ENCODE assay signal across 18 cellular contexts in genomic region chr10:22619111-22619510, GRCh38.
A peak's percentile ranks its signal among the peaks of the same experiment; 100 is the strongest.
DNase-seq lines count a peak whose midpoint lies in the region; ATAC-seq, FAIRE-seq and TF ChIP-seq lines count a peak whose summit lies in the region.
"Had no signal": no experiment of that assay in that cellular context is flagged by ENCODE, and none has a peak within 500 bp of the region (broad histone marks: within the 10 kb centered on the region; RNA-seq: fewer than 3 reads in every experiment).

No MANE protein-coding gene starts in this region.

- TF ChIP-seq POLR2A in A549 (IDR thresholded peaks at IDR 0.05; ENCODE audit: low read length) = no peak

- no peaks in the 10 kb centered on the region for H3K9me3 Mint-ChIP-seq in activated naive CD8-positive, alpha-beta T cell treated with anti-CD3 and anti-CD28 coated beads, Interleukin-2, amount 50 U/mL, for 24 hours
- H3K9me3 Mint-ChIP-seq: neural crest cell; T-helper 1 cell treated with Interleukin-12 subunit alpha and Interleukin-12 subunit beta and Interleukin-4 antibody, amounts not matched to agents 30 μg/mL and 1 μg/mL, for 36 hours had no signal

- FAIRE-seq in A549 (lab: Jason Lieb, UNC) = no peak
- FAIRE-seq: GM18507, GM19239 had no signal

- POLR2A ChIA-PET in A549 (lab: Yijun Ruan, JAX) = interaction anchor here (1.1 kb wide), 1 partner anchor 64 kb away, joined by 3 read pairs; no protein-coding TSS in a partner anchor

- H2AFZ ChIP-seq in GM23248 = no peak overlapping the region

- TF ChIP-seq CTCF in A549 (IDR thresholded peaks at IDR 0.05) = no peak
- TF ChIP-seq CTCF in ascending aorta (IDR thresholded peaks at IDR 0.05) = no peak

- CTCF ChIA-PET in A549 (lab: Yijun Ruan, JAX) = interaction anchor here (0.6 to 2.0 kb wide), 3 partner anchors 9 to 34 kb away, joined by 4 to 6 read pairs (median 5); no protein-coding TSS in a partner anchor

- intact Hi-C loops in ascending aorta (cut with DNase I) = no loop called here

- peaks cover 56% of the 10 kb centered on the region for H3F3A ChIP-seq in GM23248 (ENCODE audit: insufficient read depth)

- TF ChIP-seq RAD21 in A549 (conservative IDR thresholded peaks at IDR 0.05 in 1 of 2, IDR thresholded peaks at IDR 0.05 in 1 of 2) = no peak

- peaks cover 94% of the 10 kb centered on the region for H3K4me1 Mint-ChIP-seq in activated naive CD8-positive, alpha-beta T cell treated with anti-CD3 and anti-CD28 coated beads, Interleukin-2, amount 50 U/mL, for 24 hours

- H3K4me2 ChIP-seq in A549 (peak overlapping the region; percentile 63; the same call in 2 of the 3 replicates), GM23248 (ENCODE audit: unreplicated experiment) (peak overlapping the region; percentile 53)

- H3K79me2 ChIP-seq in GM23248 (ENCODE audit: insufficient read depth) = peaks cover 68% of the 10 kb centered on the region

- peak overlapping the region; percentile 55 for H3K4me3 Mint-ChIP-seq in activated naive CD8-positive, alpha-beta T cell treated with anti-CD3 and anti-CD28 coated beads, Interleukin-2, amount 50 U/mL, for 24 hours
- H3K4me3 Mint-ChIP-seq: activated CD4-positive, alpha-beta T cell treated with anti-CD3 and anti-CD28 coated beads for 36 hours; neural crest cell; T-helper 1 cell treated with Interleukin-12 subunit alpha and Interleukin-12 subunit beta and Interleukin-4 antibody, amounts not matched to agents 30 μg/mL and 1 μg/mL, for 36 hours had no signal

- ATAC-seq in A549 (no peak), GM21723 (IDR thresholded peaks at IDR 0.05; ENCODE audit: unreplicated experiment) (no peak)
- no peak for ATAC-seq in activated naive CD8-positive, alpha-beta T cell treated with anti-CD3 and anti-CD28 coated beads, Interleukin-2, amount 50 U/mL, for 24 hours
- ATAC-seq: lower lobe of right lung had no signal

- H3K27ac ChIP-seq in A549 (peak overlapping the region in 1 of 2 experiments; percentile 52; a peak in 4 of 6 replicates), GM23248 (peak overlapping the region; percentile 93), ascending aorta (no peak overlapping the region)
- H3K27ac ChIP-seq: lower lobe of right lung had no signal

- in situ Hi-C loops in GM23248 (cut with MboI) = no loop called here

- WGBS in A549 (ENCODE audit: missing lambda C conversion rate) = 79% methylated on average over 2 of the region's 2 CpGs
- 58 to 67% methylated on average over 2 of the region's 2 CpGs for WGBS in GM23248 (ENCODE audit: low coverage in 1 of 2, low lambda C conversion rate in 2 of 2, missing lambda C conversion rate in 2 of 2), 2 experiments

- H4K20me1 ChIP-seq in GM23248 (ENCODE audit: insufficient read depth) = no peaks in the 10 kb centered on the region

- H3K27me3 ChIP-seq in GM23248 (replicated peaks; ENCODE audit: insufficient read depth) (no peaks in the 10 kb centered on the region), ascending aorta (no peaks in the 10 kb centered on the region)

- DNase-seq in A549 (ENCODE audit: low read depth in 1 of 2, low spot score in 1 of 2) (no peak), GM23248 (peak; percentile 46), glomerular visceral epithelial cell (ENCODE audit: extremely low spot score) (peak; percentile 39), ascending aorta (ENCODE audit: low spot score in 2 of 2) (no peak), SW480 (ENCODE audit: low spot score) (no peak)
- DNase-seq in activated naive CD8-positive, alpha-beta T cell treated with anti-CD3 and anti-CD28 coated beads, Interleukin-2, amount 50 U/mL, for 24 hours = no peak
- DNase-seq in activated CD8-positive, alpha-beta memory T cell treated with anti-CD3 and anti-CD28 coated beads, Interleukin-2, amount 50 U/mL, for 4 hours = no peak
- DNase-seq: activated CD4-positive, alpha-beta T cell treated with anti-CD3 and anti-CD28 coated beads for 36 hours; lower lobe of right lung; MM.1S; NCI-H2107; NCI-H69; stimulated activated CD4-positive, alpha-beta T cell treated with anti-CD3 and anti-CD28 coated beads, Interleukin-2, amount 100 ng/mL, for 24 hours had no signal

- no peak overlapping the region for H3K4me3 ChIP-seq in A549
- no peak overlapping the region for H3K4me3 ChIP-seq in GM23248
- no peak overlapping the region for H3K4me3 ChIP-seq in ascending aorta
- H3K4me3 ChIP-seq: lower lobe of right lung had no signal

- peaks cover 75% of the 10 kb centered on the region for H3K4me1 ChIP-seq in A549
- peaks cover 61% of the 10 kb centered on the region for H3K4me1 ChIP-seq in GM23248 (ENCODE audit: insufficient read depth)
- H3K4me1 ChIP-seq in ascending aorta = peaks cover 5 to 43% of the 10 kb centered on the region in 2 donors

- TF ChIP-seq EP300 in A549 (IDR thresholded peaks at IDR 0.05) = no peak

- H3K9me2 ChIP-seq in GM23248 (ENCODE audit: insufficient read depth) = no peaks in the 10 kb centered on the region

- no peaks in the 10 kb centered on the region for H3K9me3 ChIP-seq in A549
- H3K9me3 ChIP-seq in GM23248 (ENCODE audit: low read depth) = no peaks in the 10 kb centered on the region
- no peaks in the 10 kb centered on the region for H3K9me3 ChIP-seq in ascending aorta
- H3K9me3 ChIP-seq: lower lobe of right lung had no signal

- H3K27ac Mint-ChIP-seq in activated naive CD8-positive, alpha-beta T cell treated with anti-CD3 and anti-CD28 coated beads, Interleukin-2, amount 50 U/mL, for 24 hours = peak overlapping the region; percentile 92
- H3K27ac Mint-ChIP-seq: T-helper 1 cell treated with Interleukin-12 subunit alpha and Interleukin-12 subunit beta and Interleukin-4 antibody, amounts not matched to agents 30 μg/mL and 1 μg/mL, for 36 hours had no signal

- H3K36me3 ChIP-seq in GM23248 (ENCODE audit: low read depth) = no peaks in the 10 kb centered on the region
- no peaks in the 10 kb centered on the region for H3K36me3 ChIP-seq in ascending aorta
- H3K36me3 ChIP-seq: lower lobe of right lung had no signal

- no peak overlapping the region for H3K9ac ChIP-seq in GM23248

- no peaks in the 10 kb centered on the region for H3K27me3 Mint-ChIP-seq in activated naive CD8-positive, alpha-beta T cell treated with anti-CD3 and anti-CD28 coated beads, Interleukin-2, amount 50 U/mL, for 24 hours
- H3K27me3 Mint-ChIP-seq: activated CD4-positive, alpha-beta T cell treated with anti-CD3 and anti-CD28 coated beads for 36 hours had no signal

- H3K36me3 Mint-ChIP-seq in activated naive CD8-positive, alpha-beta T cell treated with anti-CD3 and anti-CD28 coated beads, Interleukin-2, amount 50 U/mL, for 24 hours (ENCODE audit: low read depth) = peaks cover 3% of the 10 kb centered on the region

TF ChIP-seq in A549, 52 proteins besides CTCF, POLR2A, EP300 and RAD21:
- no peak for TF ChIP-seq HOXB13 (CRISPR knock-in tag; IDR thresholded peaks at IDR 0.05; ENCODE audit: low read depth)
- no peak for TF ChIP-seq MYC (IDR thresholded peaks at IDR 0.05; ENCODE audit: borderline replicate concordance, low read length)
- no peak for TF ChIP-seq TP53 (CRISPR knock-in tag; IDR thresholded peaks at IDR 0.05)
- TF ChIP-seq, protein P1, sequence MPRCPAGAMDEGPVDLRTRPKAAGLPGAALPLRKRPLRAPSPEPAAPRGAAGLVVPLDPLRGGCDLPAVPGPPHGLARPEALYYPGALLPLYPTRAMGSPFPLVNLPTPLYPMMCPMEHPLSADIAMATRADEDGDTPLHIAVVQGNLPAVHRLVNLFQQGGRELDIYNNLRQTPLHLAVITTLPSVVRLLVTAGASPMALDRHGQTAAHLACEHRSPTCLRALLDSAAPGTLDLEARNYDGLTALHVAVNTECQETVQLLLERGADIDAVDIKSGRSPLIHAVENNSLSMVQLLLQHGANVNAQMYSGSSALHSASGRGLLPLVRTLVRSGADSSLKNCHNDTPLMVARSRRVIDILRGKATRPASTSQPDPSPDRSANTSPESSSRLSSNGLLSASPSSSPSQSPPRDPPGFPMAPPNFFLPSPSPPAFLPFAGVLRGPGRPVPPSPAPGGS (IDR thresholded peaks at IDR 0.05) = no peak
- TF ChIP-seq ESRRA (IDR thresholded peaks at IDR 0.05; ENCODE audit: borderline replicate concordance, low read length) = no peak
- no peak for TF ChIP-seq HOXA7 (CRISPR knock-in tag; IDR thresholded peaks at IDR 0.05)
- TF ChIP-seq POLR2AphosphoS2 (conservative IDR thresholded peaks at IDR 0.05; ENCODE audit: low read length) = no peak
- TF ChIP-seq TFCP2L1 (CRISPR knock-in tag; IDR thresholded peaks at IDR 0.05) = no peak
- TF ChIP-seq BHLHE40 (IDR thresholded peaks at IDR 0.05; ENCODE audit: low read depth, low read length) = no peak
- TF ChIP-seq FOSB (CRISPR knock-in tag; IDR thresholded peaks at IDR 0.05) = no peak
- TF ChIP-seq ZC3H11A (IDR thresholded peaks at IDR 0.05) = no peak
- TF ChIP-seq JUNB (IDR thresholded peaks at IDR 0.05) = no peak
- TF ChIP-seq CHD2 (IDR thresholded peaks at IDR 0.05; ENCODE audit: low read length, partially characterized antibody) = no peak
- no peak for TF ChIP-seq CBX8 (IDR thresholded peaks at IDR 0.05)
- TF ChIP-seq, protein P2, sequence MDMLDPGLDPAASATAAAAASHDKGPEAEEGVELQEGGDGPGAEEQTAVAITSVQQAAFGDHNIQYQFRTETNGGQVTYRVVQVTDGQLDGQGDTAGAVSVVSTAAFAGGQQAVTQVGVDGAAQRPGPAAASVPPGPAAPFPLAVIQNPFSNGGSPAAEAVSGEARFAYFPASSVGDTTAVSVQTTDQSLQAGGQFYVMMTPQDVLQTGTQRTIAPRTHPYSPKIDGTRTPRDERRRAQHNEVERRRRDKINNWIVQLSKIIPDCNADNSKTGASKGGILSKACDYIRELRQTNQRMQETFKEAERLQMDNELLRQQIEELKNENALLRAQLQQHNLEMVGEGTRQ (IDR thresholded peaks at IDR 0.05) = no peak
TF ChIP-seq in A549: peak in this region for 0.

Comparison
In these comparisons a context has a peak if more than half of its experiments do, and no peak if none do; other contexts are left out.
1. DNase-seq: peak in GM23248 (single experiment) and glomerular visceral epithelial cell (single experiment); none in A549 (0 of 2), activated naive CD8-positive, alpha-beta T cell treated with anti-CD3 and anti-CD28 coated beads, Interleukin-2, amount 50 U/mL, for 24 hours (single experiment), ascending aorta (0 of 2), activated CD8-positive, alpha-beta memory T cell treated with anti-CD3 and anti-CD28 coated beads, Interleukin-2, amount 50 U/mL, for 4 hours (single experiment) and SW480 (single experiment).